ENCODE assay signal across 1 cellular context in the genomic region with DNA sequence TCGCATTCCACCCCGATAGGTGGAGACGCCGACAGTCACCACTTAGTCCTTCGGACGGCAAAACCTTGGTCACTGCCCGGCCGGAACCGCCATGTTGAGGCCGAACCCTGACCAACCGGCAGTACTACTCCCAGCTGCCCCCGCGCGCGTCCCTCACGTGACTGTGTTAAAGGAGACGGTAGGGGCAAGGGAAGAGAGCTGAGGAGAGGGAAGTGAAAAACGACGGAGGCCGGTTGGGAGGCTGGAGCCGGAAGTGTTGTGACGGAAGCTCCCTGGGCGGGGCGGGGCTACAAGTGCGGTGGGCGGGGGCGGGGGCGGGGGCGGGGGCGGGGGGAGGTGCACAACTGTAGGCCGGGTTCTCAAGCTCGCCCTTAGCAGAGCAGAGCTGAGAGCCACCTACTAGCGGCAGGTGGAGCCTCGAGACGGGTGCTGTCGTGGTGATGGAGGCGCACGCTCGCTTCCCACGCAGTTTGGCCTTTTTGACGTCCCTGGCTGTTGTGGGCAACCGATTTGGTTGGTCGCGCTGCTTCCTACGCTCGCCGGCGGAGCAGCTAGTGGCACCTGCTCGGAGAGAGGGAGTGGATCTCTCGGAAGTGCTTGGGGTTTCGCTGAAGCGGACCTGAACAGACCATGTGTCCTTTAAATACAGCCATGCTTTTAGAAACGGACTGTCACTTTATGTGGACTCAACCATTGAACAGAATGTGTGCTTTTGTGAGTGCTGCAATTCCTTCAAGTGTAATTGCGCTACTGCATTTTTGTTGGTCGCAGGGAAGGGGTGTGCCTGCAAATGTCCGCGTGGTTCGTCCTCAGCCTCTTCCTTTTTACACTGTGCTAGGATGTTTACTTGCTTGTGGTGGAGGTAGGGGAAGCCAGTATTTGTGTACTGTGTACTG.
A peak's percentile ranks its signal among the peaks of the same experiment; 100 is the strongest.
TF ChIP-seq lines count a peak whose summit lies in the region.

A gene with protein sequence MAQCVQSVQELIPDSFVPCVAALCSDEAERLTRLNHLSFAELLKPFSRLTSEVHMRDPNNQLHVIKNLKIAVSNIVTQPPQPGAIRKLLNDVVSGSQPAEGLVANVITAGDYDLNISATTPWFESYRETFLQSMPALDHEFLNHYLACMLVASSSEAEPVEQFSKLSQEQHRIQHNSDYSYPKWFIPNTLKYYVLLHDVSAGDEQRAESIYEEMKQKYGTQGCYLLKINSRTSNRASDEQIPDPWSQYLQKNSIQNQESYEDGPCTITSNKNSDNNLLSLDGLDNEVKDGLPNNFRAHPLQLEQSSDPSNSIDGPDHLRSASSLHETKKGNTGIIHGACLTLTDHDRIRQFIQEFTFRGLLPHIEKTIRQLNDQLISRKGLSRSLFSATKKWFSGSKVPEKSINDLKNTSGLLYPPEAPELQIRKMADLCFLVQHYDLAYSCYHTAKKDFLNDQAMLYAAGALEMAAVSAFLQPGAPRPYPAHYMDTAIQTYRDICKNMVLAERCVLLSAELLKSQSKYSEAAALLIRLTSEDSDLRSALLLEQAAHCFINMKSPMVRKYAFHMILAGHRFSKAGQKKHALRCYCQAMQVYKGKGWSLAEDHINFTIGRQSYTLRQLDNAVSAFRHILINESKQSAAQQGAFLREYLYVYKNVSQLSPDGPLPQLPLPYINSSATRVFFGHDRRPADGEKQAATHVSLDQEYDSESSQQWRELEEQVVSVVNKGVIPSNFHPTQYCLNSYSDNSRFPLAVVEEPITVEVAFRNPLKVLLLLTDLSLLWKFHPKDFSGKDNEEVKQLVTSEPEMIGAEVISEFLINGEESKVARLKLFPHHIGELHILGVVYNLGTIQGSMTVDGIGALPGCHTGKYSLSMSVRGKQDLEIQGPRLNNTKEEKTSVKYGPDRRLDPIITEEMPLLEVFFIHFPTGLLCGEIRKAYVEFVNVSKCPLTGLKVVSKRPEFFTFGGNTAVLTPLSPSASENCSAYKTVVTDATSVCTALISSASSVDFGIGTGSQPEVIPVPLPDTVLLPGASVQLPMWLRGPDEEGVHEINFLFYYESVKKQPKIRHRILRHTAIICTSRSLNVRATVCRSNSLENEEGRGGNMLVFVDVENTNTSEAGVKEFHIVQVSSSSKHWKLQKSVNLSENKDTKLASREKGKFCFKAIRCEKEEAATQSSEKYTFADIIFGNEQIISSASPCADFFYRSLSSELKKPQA (N-terminal part only) (minus strand): TSS at position 130 of the 896 bp plus-strand sequence. CDS start 364 bp downstream, outside the sequence.

TF ChIP-seq in K562, 482 proteins besides CTCF, POLR2A, EP300 and RAD21 (continued from another document and continues in another):
- TF ChIP-seq, protein P1, sequence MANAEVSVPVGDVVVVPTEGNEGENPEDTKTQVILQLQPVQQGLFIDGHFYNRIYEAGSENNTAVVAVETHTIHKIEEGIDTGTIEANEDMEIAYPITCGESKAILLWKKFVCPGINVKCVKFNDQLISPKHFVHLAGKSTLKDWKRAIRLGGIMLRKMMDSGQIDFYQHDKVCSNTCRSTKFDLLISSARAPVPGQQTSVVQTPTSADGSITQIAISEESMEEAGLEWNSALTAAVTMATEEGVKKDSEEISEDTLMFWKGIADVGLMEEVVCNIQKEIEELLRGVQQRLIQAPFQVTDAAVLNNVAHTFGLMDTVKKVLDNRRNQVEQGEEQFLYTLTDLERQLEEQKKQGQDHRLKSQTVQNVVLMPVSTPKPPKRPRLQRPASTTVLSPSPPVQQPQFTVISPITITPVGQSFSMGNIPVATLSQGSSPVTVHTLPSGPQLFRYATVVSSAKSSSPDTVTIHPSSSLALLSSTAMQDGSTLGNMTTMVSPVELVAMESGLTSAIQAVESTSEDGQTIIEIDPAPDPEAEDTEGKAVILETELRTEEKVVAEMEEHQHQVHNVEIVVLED (CRISPR knock-in tag; IDR thresholded peaks at IDR 0.05) = peak; percentile 63
- TF ChIP-seq RCOR1 (IDR thresholded peaks at IDR 0.05; ENCODE audit: borderline replicate concordance in 1 of 2, low read depth in 2 of 2, low read length in 2 of 2) (peak; percentile 25 to 58; a peak in 3 of 4 replicates), ZFX (CRISPR knock-in tag; IDR thresholded peaks at IDR 0.05) (peak; percentile 79), PHF8 (IDR thresholded peaks at IDR 0.05; ENCODE audit: borderline replicate concordance, low read length) (peak; percentile 94), SRSF3 (IDR thresholded peaks at IDR 0.05; ENCODE audit: insufficient read depth, low read length) (no peak), TOE1 (IDR thresholded peaks at IDR 0.05; ENCODE audit: borderline replicate concordance) (peak; percentile 97), TOE1 (CRISPR knock-in tag; IDR thresholded peaks at IDR 0.05; ENCODE audit: borderline replicate concordance, low read depth) (no peak), ZNF408 (CRISPR knock-in tag; IDR thresholded peaks at IDR 0.05; ENCODE audit: low read depth) (no peak), ZBTB17 (CRISPR knock-in tag; IDR thresholded peaks at IDR 0.05) (no peak), ZFP36 (IDR thresholded peaks at IDR 0.05; ENCODE audit: low read depth, low read length, partially characterized antibody) (peak; percentile 51), TAF9B (IDR thresholded peaks at IDR 0.05; ENCODE audit: partially characterized antibody) (peak; percentile 94), CBX3 (IDR thresholded peaks at IDR 0.05; ENCODE audit: borderline replicate concordance in 1 of 2, low read length in 2 of 2) (peak in 1 of 2 experiments; percentile 91; a peak in 2 of 3 replicates), MEIS2 (IDR thresholded peaks at IDR 0.05; ENCODE audit: partially characterized antibody) (peak; percentile 58), L3MBTL2 (IDR thresholded peaks at IDR 0.05) (peak; percentile 99), FIP1L1 (IDR thresholded peaks at IDR 0.05; ENCODE audit: low read depth, low read length, poor library complexity, severe bottlenecking) (no peak), NFIX (CRISPR knock-in tag; IDR thresholded peaks at IDR 0.05; ENCODE audit: low read depth) (no peak), FOXJ2 (tag; IDR thresholded peaks at IDR 0.05) (0 out of 2 replicates have a peak, but pooled peaks have one; percentile 16), SREBF1 (IDR thresholded peaks at IDR 0.05; ENCODE audit: borderline replicate concordance, low read depth, low read length) (0 out of 2 replicates have a peak, but pooled peaks have one; percentile 41), ZNF12 (CRISPR knock-in tag; IDR thresholded peaks at IDR 0.05) (peak; percentile 83; the same call in 1 of the 2 replicates), COPS2 (conservative IDR thresholded peaks at IDR 0.05) (no peak), ZNF347 (CRISPR knock-in tag; IDR thresholded peaks at IDR 0.05; ENCODE audit: low read depth) (no peak), ZNF354B (CRISPR knock-in tag; IDR thresholded peaks at IDR 0.05) (no peak), KAT7 (CRISPR knock-in tag; IDR thresholded peaks at IDR 0.05; ENCODE audit: borderline replicate concordance) (no peak; the same call in 1 of the 2 replicates), ARID1B (IDR thresholded peaks at IDR 0.05) (0 out of 2 replicates have a peak, but pooled peaks have one; percentile 17), PHF20 (IDR thresholded peaks at IDR 0.05; ENCODE audit: partially characterized antibody) (peak; percentile 83), ZBTB7A (IDR thresholded peaks at IDR 0.05; ENCODE audit: borderline replicate concordance, control insufficient read depth, low read depth, low read length) (no peak), TEAD4 (IDR thresholded peaks at IDR 0.05; ENCODE audit: low read length) (peak; percentile 17; the same call in 1 of the 2 replicates), TEAD4 (CRISPR knock-in tag; IDR thresholded peaks at IDR 0.05; ENCODE audit: borderline replicate concordance) (no peak), ZNF224 (CRISPR knock-in tag; IDR thresholded peaks at IDR 0.05) (no peak), SIN3A (IDR thresholded peaks at IDR 0.05; ENCODE audit: borderline replicate concordance in 2 of 2, control insufficient read depth in 1 of 2, low read depth in 2 of 2, low read length in 2 of 2) (peak; percentile 6 to 46; a peak in 1 of 4 replicates)
- TF ChIP-seq, protein P2, sequence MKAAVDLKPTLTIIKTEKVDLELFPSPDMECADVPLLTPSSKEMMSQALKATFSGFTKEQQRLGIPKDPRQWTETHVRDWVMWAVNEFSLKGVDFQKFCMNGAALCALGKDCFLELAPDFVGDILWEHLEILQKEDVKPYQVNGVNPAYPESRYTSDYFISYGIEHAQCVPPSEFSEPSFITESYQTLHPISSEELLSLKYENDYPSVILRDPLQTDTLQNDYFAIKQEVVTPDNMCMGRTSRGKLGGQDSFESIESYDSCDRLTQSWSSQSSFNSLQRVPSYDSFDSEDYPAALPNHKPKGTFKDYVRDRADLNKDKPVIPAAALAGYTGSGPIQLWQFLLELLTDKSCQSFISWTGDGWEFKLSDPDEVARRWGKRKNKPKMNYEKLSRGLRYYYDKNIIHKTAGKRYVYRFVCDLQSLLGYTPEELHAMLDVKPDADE (conservative IDR thresholded peaks at IDR 0.05; ENCODE audit: control insufficient read depth, low read depth, low read length) = 0 out of 2 replicates have a peak, but pooled peaks have one; percentile 51
- TF ChIP-seq, protein P3, sequence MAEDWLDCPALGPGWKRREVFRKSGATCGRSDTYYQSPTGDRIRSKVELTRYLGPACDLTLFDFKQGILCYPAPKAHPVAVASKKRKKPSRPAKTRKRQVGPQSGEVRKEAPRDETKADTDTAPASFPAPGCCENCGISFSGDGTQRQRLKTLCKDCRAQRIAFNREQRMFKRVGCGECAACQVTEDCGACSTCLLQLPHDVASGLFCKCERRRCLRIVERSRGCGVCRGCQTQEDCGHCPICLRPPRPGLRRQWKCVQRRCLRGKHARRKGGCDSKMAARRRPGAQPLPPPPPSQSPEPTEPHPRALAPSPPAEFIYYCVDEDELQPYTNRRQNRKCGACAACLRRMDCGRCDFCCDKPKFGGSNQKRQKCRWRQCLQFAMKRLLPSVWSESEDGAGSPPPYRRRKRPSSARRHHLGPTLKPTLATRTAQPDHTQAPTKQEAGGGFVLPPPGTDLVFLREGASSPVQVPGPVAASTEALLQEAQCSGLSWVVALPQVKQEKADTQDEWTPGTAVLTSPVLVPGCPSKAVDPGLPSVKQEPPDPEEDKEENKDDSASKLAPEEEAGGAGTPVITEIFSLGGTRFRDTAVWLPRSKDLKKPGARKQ (CRISPR knock-in tag; IDR thresholded peaks at IDR 0.05) = no peak
- TF ChIP-seq, protein P4, sequence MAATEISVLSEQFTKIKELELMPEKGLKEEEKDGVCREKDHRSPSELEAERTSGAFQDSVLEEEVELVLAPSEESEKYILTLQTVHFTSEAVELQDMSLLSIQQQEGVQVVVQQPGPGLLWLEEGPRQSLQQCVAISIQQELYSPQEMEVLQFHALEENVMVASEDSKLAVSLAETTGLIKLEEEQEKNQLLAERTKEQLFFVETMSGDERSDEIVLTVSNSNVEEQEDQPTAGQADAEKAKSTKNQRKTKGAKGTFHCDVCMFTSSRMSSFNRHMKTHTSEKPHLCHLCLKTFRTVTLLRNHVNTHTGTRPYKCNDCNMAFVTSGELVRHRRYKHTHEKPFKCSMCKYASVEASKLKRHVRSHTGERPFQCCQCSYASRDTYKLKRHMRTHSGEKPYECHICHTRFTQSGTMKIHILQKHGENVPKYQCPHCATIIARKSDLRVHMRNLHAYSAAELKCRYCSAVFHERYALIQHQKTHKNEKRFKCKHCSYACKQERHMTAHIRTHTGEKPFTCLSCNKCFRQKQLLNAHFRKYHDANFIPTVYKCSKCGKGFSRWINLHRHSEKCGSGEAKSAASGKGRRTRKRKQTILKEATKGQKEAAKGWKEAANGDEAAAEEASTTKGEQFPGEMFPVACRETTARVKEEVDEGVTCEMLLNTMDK (IDR thresholded peaks at IDR 0.05; ENCODE audit: borderline replicate concordance, insufficient read depth, low read depth, low read length, poor library complexity, severe bottlenecking) = peak; percentile 49
- TF ChIP-seq, protein P5, sequence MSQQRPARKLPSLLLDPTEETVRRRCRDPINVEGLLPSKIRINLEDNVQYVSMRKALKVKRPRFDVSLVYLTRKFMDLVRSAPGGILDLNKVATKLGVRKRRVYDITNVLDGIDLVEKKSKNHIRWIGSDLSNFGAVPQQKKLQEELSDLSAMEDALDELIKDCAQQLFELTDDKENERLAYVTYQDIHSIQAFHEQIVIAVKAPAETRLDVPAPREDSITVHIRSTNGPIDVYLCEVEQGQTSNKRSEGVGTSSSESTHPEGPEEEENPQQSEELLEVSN (IDR thresholded peaks at IDR 0.05; ENCODE audit: borderline replicate concordance in 1 of 2, extremely low read depth in 1 of 2, insufficient read depth in 1 of 2, insufficient read length in 1 of 2, low read depth in 1 of 2, low read length in 1 of 2, poor library complexity in 1 of 2, severe bottlenecking in 1 of 2) = peak; percentile 93 to 96
- TF ChIP-seq, protein P6, sequence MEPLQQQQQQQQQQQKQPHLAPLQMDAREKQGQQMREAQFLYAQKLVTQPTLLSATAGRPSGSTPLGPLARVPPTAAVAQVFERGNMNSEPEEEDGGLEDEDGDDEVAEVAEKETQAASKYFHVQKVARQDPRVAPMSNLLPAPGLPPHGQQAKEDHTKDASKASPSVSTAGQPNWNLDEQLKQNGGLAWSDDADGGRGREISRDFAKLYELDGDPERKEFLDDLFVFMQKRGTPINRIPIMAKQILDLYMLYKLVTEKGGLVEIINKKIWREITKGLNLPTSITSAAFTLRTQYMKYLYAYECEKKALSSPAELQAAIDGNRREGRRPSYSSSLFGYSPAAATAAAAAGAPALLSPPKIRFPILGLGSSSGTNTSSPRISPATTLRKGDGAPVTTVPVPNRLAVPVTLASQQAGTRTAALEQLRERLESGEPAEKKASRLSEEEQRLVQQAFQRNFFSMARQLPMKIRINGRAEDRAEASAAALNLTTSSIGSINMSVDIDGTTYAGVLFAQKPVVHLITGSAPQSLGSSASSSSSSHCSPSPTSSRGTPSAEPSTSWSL (CRISPR knock-in tag; IDR thresholded peaks at IDR 0.05; ENCODE audit: borderline replicate concordance) = 0 out of 2 replicates have a peak, but pooled peaks have one; percentile 27
- TF ChIP-seq, protein P7, sequence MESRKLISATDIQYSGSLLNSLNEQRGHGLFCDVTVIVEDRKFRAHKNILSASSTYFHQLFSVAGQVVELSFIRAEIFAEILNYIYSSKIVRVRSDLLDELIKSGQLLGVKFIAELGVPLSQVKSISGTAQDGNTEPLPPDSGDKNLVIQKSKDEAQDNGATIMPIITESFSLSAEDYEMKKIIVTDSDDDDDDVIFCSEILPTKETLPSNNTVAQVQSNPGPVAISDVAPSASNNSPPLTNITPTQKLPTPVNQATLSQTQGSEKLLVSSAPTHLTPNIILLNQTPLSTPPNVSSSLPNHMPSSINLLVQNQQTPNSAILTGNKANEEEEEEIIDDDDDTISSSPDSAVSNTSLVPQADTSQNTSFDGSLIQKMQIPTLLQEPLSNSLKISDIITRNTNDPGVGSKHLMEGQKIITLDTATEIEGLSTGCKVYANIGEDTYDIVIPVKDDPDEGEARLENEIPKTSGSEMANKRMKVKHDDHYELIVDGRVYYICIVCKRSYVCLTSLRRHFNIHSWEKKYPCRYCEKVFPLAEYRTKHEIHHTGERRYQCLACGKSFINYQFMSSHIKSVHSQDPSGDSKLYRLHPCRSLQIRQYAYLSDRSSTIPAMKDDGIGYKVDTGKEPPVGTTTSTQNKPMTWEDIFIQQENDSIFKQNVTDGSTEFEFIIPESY (CRISPR knock-in tag; IDR thresholded peaks at IDR 0.05) = 0 out of 2 replicates have a peak, but pooled peaks have one; percentile 46
- TF ChIP-seq, protein P8, sequence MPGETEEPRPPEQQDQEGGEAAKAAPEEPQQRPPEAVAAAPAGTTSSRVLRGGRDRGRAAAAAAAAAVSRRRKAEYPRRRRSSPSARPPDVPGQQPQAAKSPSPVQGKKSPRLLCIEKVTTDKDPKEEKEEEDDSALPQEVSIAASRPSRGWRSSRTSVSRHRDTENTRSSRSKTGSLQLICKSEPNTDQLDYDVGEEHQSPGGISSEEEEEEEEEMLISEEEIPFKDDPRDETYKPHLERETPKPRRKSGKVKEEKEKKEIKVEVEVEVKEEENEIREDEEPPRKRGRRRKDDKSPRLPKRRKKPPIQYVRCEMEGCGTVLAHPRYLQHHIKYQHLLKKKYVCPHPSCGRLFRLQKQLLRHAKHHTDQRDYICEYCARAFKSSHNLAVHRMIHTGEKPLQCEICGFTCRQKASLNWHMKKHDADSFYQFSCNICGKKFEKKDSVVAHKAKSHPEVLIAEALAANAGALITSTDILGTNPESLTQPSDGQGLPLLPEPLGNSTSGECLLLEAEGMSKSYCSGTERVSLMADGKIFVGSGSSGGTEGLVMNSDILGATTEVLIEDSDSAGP (CRISPR knock-in tag; IDR thresholded peaks at IDR 0.05) = peak; percentile 87
